1 cellular context compared by ENCODE assay signal in the genomic region with DNA sequence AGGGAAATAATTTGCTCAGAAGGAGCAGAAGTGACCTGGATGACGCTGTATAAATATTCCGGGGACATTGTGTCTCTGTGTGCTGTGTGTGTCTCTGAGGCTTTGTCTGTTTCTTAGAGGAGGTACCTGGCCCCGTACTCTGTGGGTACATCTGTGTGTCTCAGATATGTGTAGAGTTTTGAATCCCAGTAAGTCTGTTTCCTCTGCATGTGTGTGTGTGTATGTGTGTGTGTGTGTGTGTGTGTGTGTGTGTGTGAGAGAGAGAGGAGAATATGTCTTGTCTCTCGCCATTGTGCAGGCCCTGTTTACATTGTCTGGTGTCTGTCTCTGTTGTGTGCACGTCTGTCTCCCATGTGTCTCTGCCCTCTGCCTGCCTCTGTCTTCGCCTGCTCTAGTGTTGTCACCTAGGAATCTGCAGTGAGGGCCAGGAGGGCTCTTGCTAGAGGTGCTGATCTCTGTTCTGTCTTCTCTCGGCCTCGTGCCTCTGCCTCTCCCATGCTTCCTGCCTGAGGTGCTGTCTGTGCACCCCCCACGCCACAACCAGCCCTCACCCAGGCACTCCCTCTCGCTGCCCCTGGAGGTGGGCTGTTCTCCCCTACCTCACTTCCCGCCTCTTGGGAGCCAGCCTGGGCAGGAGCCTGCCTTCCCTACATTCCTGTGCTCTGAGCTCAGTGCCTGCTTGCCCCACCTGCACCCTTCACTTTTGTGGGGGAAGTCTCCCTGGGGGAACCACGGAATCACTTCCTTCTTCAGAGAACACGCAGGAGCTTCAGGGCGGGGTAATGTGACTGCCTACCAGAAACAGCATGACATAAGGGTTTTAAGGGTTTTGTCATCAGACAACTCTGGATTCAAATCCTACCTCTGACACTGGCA.
TF ChIP-seq lines count a peak whose summit lies in the region.

No MANE protein-coding gene starts in this region.

TF ChIP-seq in K562, 482 proteins besides CTCF, POLR2A, EP300 and RAD21 (continues in another document):
- TF ChIP-seq HDAC6 (IDR thresholded peaks at IDR 0.05; ENCODE audit: low read depth, low read length) (no peak), U2AF2 (optimal IDR thresholded peaks at IDR 0.05; ENCODE audit: low read depth, low read length) (no peak), ZNF583 (CRISPR knock-in tag; IDR thresholded peaks at IDR 0.05) (no peak), E2F3 (CRISPR knock-in tag; IDR thresholded peaks at IDR 0.05) (0 out of 2 replicates have a peak, but pooled peaks have one; percentile 26), CBX3 (IDR thresholded peaks at IDR 0.05; ENCODE audit: borderline replicate concordance in 1 of 2, low read length in 2 of 2) (no peak), PURB (CRISPR knock-in tag; IDR thresholded peaks at IDR 0.05; ENCODE audit: low read depth) (no peak), BMI1 (IDR thresholded peaks at IDR 0.05; ENCODE audit: low read length) (no peak), MYC (IDR thresholded peaks at IDR 0.05; ENCODE audit: low read depth, low read length) (no peak), MYC (CRISPR knock-in tag; IDR thresholded peaks at IDR 0.05; ENCODE audit: borderline replicate concordance, low read depth) (no peak), GTF2F1 (IDR thresholded peaks at IDR 0.05; ENCODE audit: low read depth, low read length) (no peak), FOSL1 (tag; conservative IDR thresholded peaks at IDR 0.05) (no peak), STAT5A (IDR thresholded peaks at IDR 0.05; ENCODE audit: borderline replicate concordance, low read length) (no peak), MXI1 (IDR thresholded peaks at IDR 0.05; ENCODE audit: low read depth, low read length) (no peak), ZNF232 (CRISPR knock-in tag; IDR thresholded peaks at IDR 0.05) (no peak), ARNT (IDR thresholded peaks at IDR 0.05) (peak in 1 of 2 experiments; percentile 69; a peak in 1 of 4 replicates), ZNF79 (CRISPR knock-in tag; IDR thresholded peaks at IDR 0.05; ENCODE audit: low read depth) (no peak), ZNF717 (CRISPR knock-in tag; IDR thresholded peaks at IDR 0.05) (no peak), DDX20 (tag; IDR thresholded peaks at IDR 0.05; ENCODE audit: low read depth) (no peak), HIVEP1 (CRISPR knock-in tag; IDR thresholded peaks at IDR 0.05) (no peak), ZNF445 (CRISPR knock-in tag; IDR thresholded peaks at IDR 0.05; ENCODE audit: low read depth) (no peak), MAFK (IDR thresholded peaks at IDR 0.05; ENCODE audit: low read length) (no peak), PCBP1 (IDR thresholded peaks at IDR 0.05; ENCODE audit: low read depth, low read length, poor library complexity, severe bottlenecking) (no peak), SETDB1 (IDR thresholded peaks at IDR 0.05; ENCODE audit: low read length) (no peak), KLF10 (CRISPR knock-in tag; IDR thresholded peaks at IDR 0.05) (no peak), SREBF2 (CRISPR knock-in tag; IDR thresholded peaks at IDR 0.05) (no peak), CBX1 (IDR thresholded peaks at IDR 0.05; ENCODE audit: low read depth) (no peak), NR2C2 (CRISPR knock-in tag; IDR thresholded peaks at IDR 0.05) (0 out of 2 replicates have a peak, but pooled peaks have one; percentile 27), NR2C2 (tag; IDR thresholded peaks at IDR 0.05) (no peak), ZBTB17 (CRISPR knock-in tag; IDR thresholded peaks at IDR 0.05) (0 out of 2 replicates have a peak, but pooled peaks have one; percentile 20), CAMTA2 (CRISPR knock-in tag; conservative IDR thresholded peaks at IDR 0.05) (no peak), ELF4 (CRISPR knock-in tag; IDR thresholded peaks at IDR 0.05) (peak; percentile 66; the same call in 1 of the 2 replicates), ZNF354B (CRISPR knock-in tag; IDR thresholded peaks at IDR 0.05) (no peak), ZNF57 (CRISPR knock-in tag; IDR thresholded peaks at IDR 0.05) (no peak), RBM15 (IDR thresholded peaks at IDR 0.05; ENCODE audit: insufficient read depth, low read length) (no peak), CEBPB (tag; IDR thresholded peaks at IDR 0.05) (no peak), CEBPG (CRISPR knock-in tag; IDR thresholded peaks at IDR 0.05) (0 out of 2 replicates have a peak, but pooled peaks have one; percentile 34), CEBPG (tag; conservative IDR thresholded peaks at IDR 0.05 in 1 of 2, IDR thresholded peaks at IDR 0.05 in 1 of 2) (no peak), ETV6 (IDR thresholded peaks at IDR 0.05; ENCODE audit: borderline replicate concordance in 1 of 2, low read depth in 2 of 2, low read length in 1 of 2) (no peak), ETV6 (CRISPR knock-in tag; IDR thresholded peaks at IDR 0.05; ENCODE audit: borderline replicate concordance) (no peak), PRMT5 (CRISPR knock-in tag; IDR thresholded peaks at IDR 0.05) (no peak), ZKSCAN1 (IDR thresholded peaks at IDR 0.05; ENCODE audit: low read depth, low read length) (no peak)
- TF ChIP-seq, protein P1, sequence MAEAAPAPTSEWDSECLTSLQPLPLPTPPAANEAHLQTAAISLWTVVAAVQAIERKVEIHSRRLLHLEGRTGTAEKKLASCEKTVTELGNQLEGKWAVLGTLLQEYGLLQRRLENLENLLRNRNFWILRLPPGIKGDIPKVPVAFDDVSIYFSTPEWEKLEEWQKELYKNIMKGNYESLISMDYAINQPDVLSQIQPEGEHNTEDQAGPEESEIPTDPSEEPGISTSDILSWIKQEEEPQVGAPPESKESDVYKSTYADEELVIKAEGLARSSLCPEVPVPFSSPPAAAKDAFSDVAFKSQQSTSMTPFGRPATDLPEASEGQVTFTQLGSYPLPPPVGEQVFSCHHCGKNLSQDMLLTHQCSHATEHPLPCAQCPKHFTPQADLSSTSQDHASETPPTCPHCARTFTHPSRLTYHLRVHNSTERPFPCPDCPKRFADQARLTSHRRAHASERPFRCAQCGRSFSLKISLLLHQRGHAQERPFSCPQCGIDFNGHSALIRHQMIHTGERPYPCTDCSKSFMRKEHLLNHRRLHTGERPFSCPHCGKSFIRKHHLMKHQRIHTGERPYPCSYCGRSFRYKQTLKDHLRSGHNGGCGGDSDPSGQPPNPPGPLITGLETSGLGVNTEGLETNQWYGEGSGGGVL (CRISPR knock-in tag; IDR thresholded peaks at IDR 0.05), result no peak
- TF ChIP-seq, protein P2, sequence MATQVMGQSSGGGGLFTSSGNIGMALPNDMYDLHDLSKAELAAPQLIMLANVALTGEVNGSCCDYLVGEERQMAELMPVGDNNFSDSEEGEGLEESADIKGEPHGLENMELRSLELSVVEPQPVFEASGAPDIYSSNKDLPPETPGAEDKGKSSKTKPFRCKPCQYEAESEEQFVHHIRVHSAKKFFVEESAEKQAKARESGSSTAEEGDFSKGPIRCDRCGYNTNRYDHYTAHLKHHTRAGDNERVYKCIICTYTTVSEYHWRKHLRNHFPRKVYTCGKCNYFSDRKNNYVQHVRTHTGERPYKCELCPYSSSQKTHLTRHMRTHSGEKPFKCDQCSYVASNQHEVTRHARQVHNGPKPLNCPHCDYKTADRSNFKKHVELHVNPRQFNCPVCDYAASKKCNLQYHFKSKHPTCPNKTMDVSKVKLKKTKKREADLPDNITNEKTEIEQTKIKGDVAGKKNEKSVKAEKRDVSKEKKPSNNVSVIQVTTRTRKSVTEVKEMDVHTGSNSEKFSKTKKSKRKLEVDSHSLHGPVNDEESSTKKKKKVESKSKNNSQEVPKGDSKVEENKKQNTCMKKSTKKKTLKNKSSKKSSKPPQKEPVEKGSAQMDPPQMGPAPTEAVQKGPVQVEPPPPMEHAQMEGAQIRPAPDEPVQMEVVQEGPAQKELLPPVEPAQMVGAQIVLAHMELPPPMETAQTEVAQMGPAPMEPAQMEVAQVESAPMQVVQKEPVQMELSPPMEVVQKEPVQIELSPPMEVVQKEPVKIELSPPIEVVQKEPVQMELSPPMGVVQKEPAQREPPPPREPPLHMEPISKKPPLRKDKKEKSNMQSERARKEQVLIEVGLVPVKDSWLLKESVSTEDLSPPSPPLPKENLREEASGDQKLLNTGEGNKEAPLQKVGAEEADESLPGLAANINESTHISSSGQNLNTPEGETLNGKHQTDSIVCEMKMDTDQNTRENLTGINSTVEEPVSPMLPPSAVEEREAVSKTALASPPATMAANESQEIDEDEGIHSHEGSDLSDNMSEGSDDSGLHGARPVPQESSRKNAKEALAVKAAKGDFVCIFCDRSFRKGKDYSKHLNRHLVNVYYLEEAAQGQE (CRISPR knock-in tag; IDR thresholded peaks at IDR 0.05; ENCODE audit: low read depth), result no peak
- TF ChIP-seq, protein P3, sequence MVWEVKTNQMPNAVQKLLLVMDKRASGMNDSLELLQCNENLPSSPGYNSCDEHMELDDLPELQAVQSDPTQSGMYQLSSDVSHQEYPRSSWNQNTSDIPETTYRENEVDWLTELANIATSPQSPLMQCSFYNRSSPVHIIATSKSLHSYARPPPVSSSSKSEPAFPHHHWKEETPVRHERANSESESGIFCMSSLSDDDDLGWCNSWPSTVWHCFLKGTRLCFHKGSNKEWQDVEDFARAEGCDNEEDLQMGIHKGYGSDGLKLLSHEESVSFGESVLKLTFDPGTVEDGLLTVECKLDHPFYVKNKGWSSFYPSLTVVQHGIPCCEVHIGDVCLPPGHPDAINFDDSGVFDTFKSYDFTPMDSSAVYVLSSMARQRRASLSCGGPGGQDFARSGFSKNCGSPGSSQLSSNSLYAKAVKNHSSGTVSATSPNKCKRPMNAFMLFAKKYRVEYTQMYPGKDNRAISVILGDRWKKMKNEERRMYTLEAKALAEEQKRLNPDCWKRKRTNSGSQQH (CRISPR knock-in tag; IDR thresholded peaks at IDR 0.05), result peak; percentile 94
- TF ChIP-seq, protein P4, sequence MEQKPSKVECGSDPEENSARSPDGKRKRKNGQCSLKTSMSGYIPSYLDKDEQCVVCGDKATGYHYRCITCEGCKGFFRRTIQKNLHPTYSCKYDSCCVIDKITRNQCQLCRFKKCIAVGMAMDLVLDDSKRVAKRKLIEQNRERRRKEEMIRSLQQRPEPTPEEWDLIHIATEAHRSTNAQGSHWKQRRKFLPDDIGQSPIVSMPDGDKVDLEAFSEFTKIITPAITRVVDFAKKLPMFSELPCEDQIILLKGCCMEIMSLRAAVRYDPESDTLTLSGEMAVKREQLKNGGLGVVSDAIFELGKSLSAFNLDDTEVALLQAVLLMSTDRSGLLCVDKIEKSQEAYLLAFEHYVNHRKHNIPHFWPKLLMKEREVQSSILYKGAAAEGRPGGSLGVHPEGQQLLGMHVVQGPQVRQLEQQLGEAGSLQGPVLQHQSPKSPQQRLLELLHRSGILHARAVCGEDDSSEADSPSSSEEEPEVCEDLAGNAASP (IDR thresholded peaks at IDR 0.05), result no peak
- TF ChIP-seq, protein P5, sequence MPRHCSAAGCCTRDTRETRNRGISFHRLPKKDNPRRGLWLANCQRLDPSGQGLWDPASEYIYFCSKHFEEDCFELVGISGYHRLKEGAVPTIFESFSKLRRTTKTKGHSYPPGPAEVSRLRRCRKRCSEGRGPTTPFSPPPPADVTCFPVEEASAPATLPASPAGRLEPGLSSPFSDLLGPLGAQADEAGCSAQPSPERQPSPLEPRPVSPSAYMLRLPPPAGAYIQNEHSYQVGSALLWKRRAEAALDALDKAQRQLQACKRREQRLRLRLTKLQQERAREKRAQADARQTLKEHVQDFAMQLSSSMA (CRISPR knock-in tag; IDR thresholded peaks at IDR 0.05), result no peak
- TF ChIP-seq, protein P6, sequence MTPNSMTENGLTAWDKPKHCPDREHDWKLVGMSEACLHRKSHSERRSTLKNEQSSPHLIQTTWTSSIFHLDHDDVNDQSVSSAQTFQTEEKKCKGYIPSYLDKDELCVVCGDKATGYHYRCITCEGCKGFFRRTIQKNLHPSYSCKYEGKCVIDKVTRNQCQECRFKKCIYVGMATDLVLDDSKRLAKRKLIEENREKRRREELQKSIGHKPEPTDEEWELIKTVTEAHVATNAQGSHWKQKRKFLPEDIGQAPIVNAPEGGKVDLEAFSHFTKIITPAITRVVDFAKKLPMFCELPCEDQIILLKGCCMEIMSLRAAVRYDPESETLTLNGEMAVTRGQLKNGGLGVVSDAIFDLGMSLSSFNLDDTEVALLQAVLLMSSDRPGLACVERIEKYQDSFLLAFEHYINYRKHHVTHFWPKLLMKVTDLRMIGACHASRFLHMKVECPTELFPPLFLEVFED (CRISPR knock-in tag; conservative IDR thresholded peaks at IDR 0.05), result peak; percentile 89
- TF ChIP-seq, protein P7, sequence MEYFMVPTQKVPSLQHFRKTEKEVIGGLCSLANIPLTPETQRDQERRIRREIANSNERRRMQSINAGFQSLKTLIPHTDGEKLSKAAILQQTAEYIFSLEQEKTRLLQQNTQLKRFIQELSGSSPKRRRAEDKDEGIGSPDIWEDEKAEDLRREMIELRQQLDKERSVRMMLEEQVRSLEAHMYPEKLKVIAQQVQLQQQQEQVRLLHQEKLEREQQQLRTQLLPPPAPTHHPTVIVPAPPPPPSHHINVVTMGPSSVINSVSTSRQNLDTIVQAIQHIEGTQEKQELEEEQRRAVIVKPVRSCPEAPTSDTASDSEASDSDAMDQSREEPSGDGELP (CRISPR knock-in tag; IDR thresholded peaks at IDR 0.05; ENCODE audit: borderline replicate concordance), result peak; percentile 48; the same call in 1 of the 2 replicates
- TF ChIP-seq, protein P8, sequence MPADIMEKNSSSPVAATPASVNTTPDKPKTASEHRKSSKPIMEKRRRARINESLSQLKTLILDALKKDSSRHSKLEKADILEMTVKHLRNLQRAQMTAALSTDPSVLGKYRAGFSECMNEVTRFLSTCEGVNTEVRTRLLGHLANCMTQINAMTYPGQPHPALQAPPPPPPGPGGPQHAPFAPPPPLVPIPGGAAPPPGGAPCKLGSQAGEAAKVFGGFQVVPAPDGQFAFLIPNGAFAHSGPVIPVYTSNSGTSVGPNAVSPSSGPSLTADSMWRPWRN (IDR thresholded peaks at IDR 0.05; ENCODE audit: low read depth), result no peak
- TF ChIP-seq, protein P9, sequence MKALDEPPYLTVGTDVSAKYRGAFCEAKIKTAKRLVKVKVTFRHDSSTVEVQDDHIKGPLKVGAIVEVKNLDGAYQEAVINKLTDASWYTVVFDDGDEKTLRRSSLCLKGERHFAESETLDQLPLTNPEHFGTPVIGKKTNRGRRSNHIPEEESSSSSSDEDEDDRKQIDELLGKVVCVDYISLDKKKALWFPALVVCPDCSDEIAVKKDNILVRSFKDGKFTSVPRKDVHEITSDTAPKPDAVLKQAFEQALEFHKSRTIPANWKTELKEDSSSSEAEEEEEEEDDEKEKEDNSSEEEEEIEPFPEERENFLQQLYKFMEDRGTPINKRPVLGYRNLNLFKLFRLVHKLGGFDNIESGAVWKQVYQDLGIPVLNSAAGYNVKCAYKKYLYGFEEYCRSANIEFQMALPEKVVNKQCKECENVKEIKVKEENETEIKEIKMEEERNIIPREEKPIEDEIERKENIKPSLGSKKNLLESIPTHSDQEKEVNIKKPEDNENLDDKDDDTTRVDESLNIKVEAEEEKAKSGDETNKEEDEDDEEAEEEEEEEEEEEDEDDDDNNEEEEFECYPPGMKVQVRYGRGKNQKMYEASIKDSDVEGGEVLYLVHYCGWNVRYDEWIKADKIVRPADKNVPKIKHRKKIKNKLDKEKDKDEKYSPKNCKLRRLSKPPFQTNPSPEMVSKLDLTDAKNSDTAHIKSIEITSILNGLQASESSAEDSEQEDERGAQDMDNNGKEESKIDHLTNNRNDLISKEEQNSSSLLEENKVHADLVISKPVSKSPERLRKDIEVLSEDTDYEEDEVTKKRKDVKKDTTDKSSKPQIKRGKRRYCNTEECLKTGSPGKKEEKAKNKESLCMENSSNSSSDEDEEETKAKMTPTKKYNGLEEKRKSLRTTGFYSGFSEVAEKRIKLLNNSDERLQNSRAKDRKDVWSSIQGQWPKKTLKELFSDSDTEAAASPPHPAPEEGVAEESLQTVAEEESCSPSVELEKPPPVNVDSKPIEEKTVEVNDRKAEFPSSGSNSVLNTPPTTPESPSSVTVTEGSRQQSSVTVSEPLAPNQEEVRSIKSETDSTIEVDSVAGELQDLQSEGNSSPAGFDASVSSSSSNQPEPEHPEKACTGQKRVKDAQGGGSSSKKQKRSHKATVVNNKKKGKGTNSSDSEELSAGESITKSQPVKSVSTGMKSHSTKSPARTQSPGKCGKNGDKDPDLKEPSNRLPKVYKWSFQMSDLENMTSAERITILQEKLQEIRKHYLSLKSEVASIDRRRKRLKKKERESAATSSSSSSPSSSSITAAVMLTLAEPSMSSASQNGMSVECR (CRISPR knock-in tag; IDR thresholded peaks at IDR 0.05), result peak; percentile 75
